20 cellular contexts compared by ENCODE assay signal in genomic region chr1:3184666-3185065, GRCh38.
"Had no signal": no experiment of that assay in that cellular context is flagged by ENCODE, and none has a peak within 500 bp of the region (broad histone marks: within the 10 kb centered on the region; RNA-seq: fewer than 3 reads in every experiment).

No MANE protein-coding gene starts in this region.

- H3K9me3 ChIP-seq: esophagus squamous epithelium, gastroesophageal sphincter, right atrium auricular region, sigmoid colon, thyroid gland, upper lobe of right lung had no signal

- H3K27ac Mint-ChIP-seq: effector memory CD8-positive, alpha-beta T cell; naive B cell had no signal

- H3K27me3 ChIP-seq: right atrium auricular region, thyroid gland, upper lobe of right lung had no signal

- DNase-seq: effector memory CD8-positive, alpha-beta T cell; esophagus squamous epithelium; foreskin fibroblast; glutamatergic neuron; islet precursor cell; left ventricle myocardium superior; mesendoderm; naive B cell; posterior cingulate gyrus; sigmoid colon; stimulated activated CD4-positive, alpha-beta T cell treated with anti-CD3 and anti-CD28 coated beads, Interleukin-2, amount 100 ng/mL, for 24 hours; stimulated activated naive CD4-positive, alpha-beta T cell; thyroid gland; upper lobe of right lung had no signal

- H3K4me1 Mint-ChIP-seq: central memory CD8-positive, alpha-beta T cell had no signal

- H3K9me3 Mint-ChIP-seq: central memory CD8-positive, alpha-beta T cell; effector memory CD8-positive, alpha-beta T cell; naive B cell; nephron had no signal

- H3K36me3 ChIP-seq: esophagus squamous epithelium, gastroesophageal sphincter, right atrium auricular region, sigmoid colon, thyroid gland, upper lobe of right lung had no signal

- H3K4me3 Mint-ChIP-seq: central memory CD8-positive, alpha-beta T cell; effector memory CD8-positive, alpha-beta T cell; naive B cell had no signal

- H3K27ac ChIP-seq: gastroesophageal sphincter, right atrium auricular region, sigmoid colon, skin epidermis, upper lobe of right lung had no signal

- ATAC-seq: effector memory CD8-positive, alpha-beta T cell; gastroesophageal sphincter; left ventricle myocardium superior; upper lobe of right lung had no signal

- H3K4me3 ChIP-seq: esophagus squamous epithelium, gastroesophageal sphincter, lung, right atrium auricular region, sigmoid colon, skin epidermis, thyroid gland, upper lobe of right lung had no signal
